ENCODE assay signal across 1 cellular context in genomic region chr19:54107876-54108490, GRCh38.
TF ChIP-seq lines count a peak whose summit lies in the region.

No MANE protein-coding gene starts in this region.

TF ChIP-seq in K562, 482 proteins besides CTCF, POLR2A, EP300 and RAD21:
- TF ChIP-seq POLR2G (IDR thresholded peaks at IDR 0.05; ENCODE audit: low read depth, low read length) (peak; percentile 57; the same call in 1 of the 2 replicates), FOXA3 (CRISPR knock-in tag; conservative IDR thresholded peaks at IDR 0.05 in 1 of 2, IDR thresholded peaks at IDR 0.05 in 1 of 2) (no peak), CAMTA2 (CRISPR knock-in tag; conservative IDR thresholded peaks at IDR 0.05) (no peak), PYGO2 (tag; IDR thresholded peaks at IDR 0.05) (no peak), ZNF311 (CRISPR knock-in tag; IDR thresholded peaks at IDR 0.05) (no peak), RBFOX2 (IDR thresholded peaks at IDR 0.05; ENCODE audit: low read depth, low read length) (peak; percentile 46), NFRKB (IDR thresholded peaks at IDR 0.05; ENCODE audit: low read depth) (no peak), JUND (IDR thresholded peaks at IDR 0.05; ENCODE audit: borderline replicate concordance, low read depth, low read length) (no peak), JUND (tag; IDR thresholded peaks at IDR 0.05; ENCODE audit: borderline replicate concordance, low read depth, low read length) (no peak)
